In genomic region chr15:101091080-101092017, GRCh38 we compare ENCODE assay signal across 11 cellular contexts.
A peak's percentile ranks its signal among the peaks of the same experiment; 100 is the strongest.
DNase-seq lines count a peak whose midpoint lies in the region; ATAC-seq and TF ChIP-seq lines count a peak whose summit lies in the region.
"Had no signal": no experiment of that assay in that cellular context is flagged by ENCODE, and none has a peak within 500 bp of the region (broad histone marks: within the 10 kb centered on the region; RNA-seq: fewer than 3 reads in every experiment).

No MANE protein-coding gene starts in this region.

- TF ChIP-seq CTCF in AG04450 (IDR thresholded peaks at IDR 0.05; ENCODE audit: low read depth, low read length), result no peak
- TF ChIP-seq CTCF in osteocyte (IDR thresholded peaks at IDR 0.05), result no peak

- CTCF ChIA-PET in AG04450 (lab: Charles Lee), result interaction anchor here (1.3 to 1.9 kb wide), 2 partner anchors 76 to 167 kb away, joined by 3 to 13 read pairs; no protein-coding TSS in a partner anchor

- H3K4me3 Mint-ChIP-seq in osteocyte (ENCODE audit: unreplicated experiment), result peak overlapping the region; percentile 27
- no peak overlapping the region for H3K4me3 Mint-ChIP-seq in stimulated activated naive B cell treated with anti-CD40 and anti-IgM and Interleukin-4, amounts not matched to agents 10 μg/mL and 1 μg/mL and 100 μg/mL, for 72 hours

- peaks cover 2% of the 10 kb centered on the region; the same call in 1 of the 2 replicates for H3K9me3 ChIP-seq in AG04450 (ENCODE audit: control insufficient read depth, insufficient read depth, low read length)
- H3K9me3 ChIP-seq: BLaER1, prostate gland had no signal

- peak overlapping the region; percentile 92 for H3K27ac Mint-ChIP-seq in osteocyte (ENCODE audit: unreplicated experiment)
- no peak overlapping the region for H3K27ac Mint-ChIP-seq in stimulated activated naive B cell treated with anti-CD40 and anti-IgM and Interleukin-4, amounts not matched to agents 10 μg/mL and 1 μg/mL and 100 μg/mL, for 72 hours

- no peaks in the 10 kb centered on the region for H3K27me3 Mint-ChIP-seq in osteocyte (ENCODE audit: unreplicated experiment)
- peaks cover 6 to 13% of the 10 kb centered on the region in 2 donors for H3K27me3 Mint-ChIP-seq in stimulated activated naive B cell treated with anti-CD40 and anti-IgM and Interleukin-4, amounts not matched to agents 10 μg/mL and 1 μg/mL and 100 μg/mL, for 72 hours

- H3K4me1 Mint-ChIP-seq in osteocyte (ENCODE audit: unreplicated experiment), result peaks cover 36% of the 10 kb centered on the region
- peaks cover 2 to 17% of the 10 kb centered on the region in 2 donors for H3K4me1 Mint-ChIP-seq in stimulated activated naive B cell treated with anti-CD40 and anti-IgM and Interleukin-4, amounts not matched to agents 10 μg/mL and 1 μg/mL and 100 μg/mL, for 72 hours

- POLR2A ChIA-PET in AG04450 (lab: Yijun Ruan, JAX), result no interaction called here

- no peaks in the 10 kb centered on the region for H3K27me3 ChIP-seq in AG04450 (ENCODE audit: control insufficient read depth, insufficient read depth, low read length)
- H3K27me3 ChIP-seq: BLaER1 had no signal

- H3K9me3 Mint-ChIP-seq in osteocyte (ENCODE audit: unreplicated experiment), result no peaks in the 10 kb centered on the region
- no peaks in the 10 kb centered on the region for H3K9me3 Mint-ChIP-seq in stimulated activated naive B cell treated with anti-CD40 and anti-IgM and Interleukin-4, amounts not matched to agents 10 μg/mL and 1 μg/mL and 100 μg/mL, for 72 hours

- no peaks in the 10 kb centered on the region for H3K36me3 Mint-ChIP-seq in osteocyte (ENCODE audit: unreplicated experiment)
- no peaks in the 10 kb centered on the region for H3K36me3 Mint-ChIP-seq in stimulated activated naive B cell treated with anti-CD40 and anti-IgM and Interleukin-4, amounts not matched to agents 10 μg/mL and 1 μg/mL and 100 μg/mL, for 72 hours

- H3K4me3 ChIP-seq in AG04450 (ENCODE audit: low read depth, low read length), result no peak overlapping the region
- H3K4me3 ChIP-seq: BLaER1, prostate gland had no signal

- DNase-seq in AG04450 (ENCODE audit: low read depth, low spot score) (peak; percentile 24), globus pallidus (ENCODE audit: low spot score) (peak; percentile 41), osteocyte (ENCODE audit: extremely low spot score, unreplicated experiment) (no peak), Kasumi-1 (lab: John Stamatoyannopoulos, UW) (no peak), iPS-NIHi11 (ENCODE audit: low spot score) (no peak)
- no peak for DNase-seq in stimulated activated naive B cell treated with anti-CD40 and anti-IgM and Interleukin-4, amounts not matched to agents 10 μg/mL and 1 μg/mL and 100 μg/mL, for 72 hours
- no peak for DNase-seq in effector CD4-positive, alpha-beta T cell
- DNase-seq: NCI-H1930 had no signal

- H3K27ac ChIP-seq in AG04450 (ENCODE audit: low read depth, low read length), result peak overlapping the region; percentile 68
- H3K27ac ChIP-seq in angular gyrus (ENCODE audit: low read depth, low read length), result peak overlapping the region; percentile 79
- H3K27ac ChIP-seq: BLaER1 had no signal

- no peak for ATAC-seq in stimulated activated naive B cell treated with anti-CD40 and anti-IgM and Interleukin-4, amounts not matched to agents 10 μg/mL and 1 μg/mL and 100 μg/mL, for 72 hours (replicated peaks)

Comparison
In these comparisons a context has a peak if more than half of its experiments do, and no peak if none do; other contexts are left out.
1. DNase-seq: peak in AG04450 (single experiment) and globus pallidus (single experiment); none in osteocyte (single experiment), stimulated activated naive B cell treated with anti-CD40 and anti-IgM and Interleukin-4, amounts not matched to agents 10 μg/mL and 1 μg/mL and 100 μg/mL, for 72 hours (single experiment), Kasumi-1 (0 of 2), effector CD4-positive, alpha-beta T cell (single experiment) and iPS-NIHi11 (single experiment).